28 cellular contexts compared by ENCODE assay signal in the genomic region with DNA sequence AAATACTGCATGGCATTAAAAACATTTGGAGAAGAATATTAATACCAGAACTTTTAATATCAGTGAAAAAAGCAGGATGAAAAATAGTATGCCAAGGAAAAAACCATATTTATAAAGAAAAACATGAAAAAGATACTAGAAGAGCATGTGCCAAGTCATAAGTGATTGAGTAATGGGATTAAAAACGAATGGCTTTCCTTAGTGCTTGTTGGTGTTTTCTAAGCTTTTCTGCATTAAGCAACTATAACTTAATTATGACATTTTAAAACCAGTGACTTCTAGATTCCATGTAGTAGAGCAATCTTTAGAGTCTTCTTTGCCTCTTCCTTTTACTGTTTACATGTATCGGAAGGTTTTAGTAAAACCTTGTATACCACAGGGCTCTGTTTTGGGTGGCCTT.
"Had no signal": no experiment of that assay in that cellular context is flagged by ENCODE, and none has a peak within 500 bp of the region (broad histone marks: within the 10 kb centered on the region; RNA-seq: fewer than 3 reads in every experiment).

No MANE protein-coding gene starts in this region.

- H3K27me3 ChIP-seq: esophagus muscularis mucosa, heart left ventricle, hepatocyte, left lung, right lobe of liver, suprapubic skin, transverse colon, upper lobe of right lung, uterus had no signal

- H3K27ac Mint-ChIP-seq: mesothelial cell of epicardium; naive thymus-derived CD8-positive, alpha-beta T cell; nephron progenitor cell; stimulated activated naive CD8-positive, alpha-beta T cell treated with anti-CD3 and anti-CD28 coated beads, Interleukin-15, amount 100 ng/mL, for 72 hours had no signal

- DNase-seq: dermis blood vessel endothelial cell; effector memory CD4-positive, alpha-beta T cell; heart left ventricle; kidney; left cardiac atrium; left lung; mesenchymal stem cell; naive thymus-derived CD8-positive, alpha-beta T cell; nephron progenitor cell; nucleus accumbens; posterior cingulate gyrus; retina; right lobe of liver; stimulated activated CD4-positive, alpha-beta T cell treated with anti-CD3 and anti-CD28 coated beads, Interleukin-12 subunit alpha, Interleukin-12 subunit beta, amount 100 ng/mL, for 4 hours; stimulated activated CD4-positive, alpha-beta T cell treated with anti-CD3 and anti-CD28 coated beads, Interleukin-1b, Interleukin-23, amount 100 ng/mL, for 48 hours; stimulated activated CD4-positive, alpha-beta T cell treated with anti-CD3 and anti-CD28 coated beads, Interleukin-4, amount 100 ng/mL, for 1 hour; stimulated activated CD8-positive, alpha-beta memory T cell treated with anti-CD3 and anti-CD28 coated beads, Interleukin-4, amount 100 ng/mL, for 48 hours; stimulated activated naive CD4-positive, alpha-beta T cell; stimulated activated naive CD8-positive, alpha-beta T cell treated with anti-CD3 and anti-CD28 coated beads, Interleukin-15, amount 100 ng/mL, for 72 hours; transverse colon; upper lobe of right lung; uterus had no signal

- H3K4me1 Mint-ChIP-seq: stimulated activated naive CD8-positive, alpha-beta T cell treated with anti-CD3 and anti-CD28 coated beads, Interleukin-15, amount 100 ng/mL, for 72 hours had no signal

- H3K36me3 ChIP-seq: esophagus muscularis mucosa, heart left ventricle, left lung, right lobe of liver, suprapubic skin, transverse colon, upper lobe of right lung, uterus had no signal

- H3K27ac ChIP-seq: coronary artery, esophagus muscularis mucosa, heart left ventricle, hepatocyte, left lung, suprapubic skin, upper lobe of right lung had no signal

- H3K36me3 Mint-ChIP-seq: mesothelial cell of epicardium; naive thymus-derived CD8-positive, alpha-beta T cell had no signal

- H3K4me3 ChIP-seq: coronary artery, esophagus muscularis mucosa, heart left ventricle, hepatocyte, left lung, right lobe of liver, smooth muscle cell, suprapubic skin, transverse colon, upper lobe of right lung, uterus had no signal

- H3K4me3 Mint-ChIP-seq: mesothelial cell of epicardium; naive thymus-derived CD8-positive, alpha-beta T cell; nephron progenitor cell; stimulated activated naive CD8-positive, alpha-beta T cell treated with anti-CD3 and anti-CD28 coated beads, Interleukin-15, amount 100 ng/mL, for 72 hours had no signal

- H3K9me3 ChIP-seq: esophagus muscularis mucosa, heart left ventricle, left lung, right lobe of liver, suprapubic skin, transverse colon, upper lobe of right lung, uterus had no signal

- ATAC-seq: heart left ventricle; left lung; naive thymus-derived CD8-positive, alpha-beta T cell; stimulated activated naive CD8-positive, alpha-beta T cell treated with anti-CD3 and anti-CD28 coated beads, Interleukin-15, amount 100 ng/mL, for 72 hours; upper lobe of right lung had no signal

- H3K9me3 Mint-ChIP-seq: mesothelial cell of epicardium; naive thymus-derived CD8-positive, alpha-beta T cell; nephron progenitor cell; stimulated activated naive CD8-positive, alpha-beta T cell treated with anti-CD3 and anti-CD28 coated beads, Interleukin-15, amount 100 ng/mL, for 72 hours had no signal

- H3K4me2 ChIP-seq: hepatocyte, smooth muscle cell had no signal

- H2AFZ ChIP-seq: hepatocyte had no signal
